ENCODE assay signal across 12 cellular contexts in the genomic region with DNA sequence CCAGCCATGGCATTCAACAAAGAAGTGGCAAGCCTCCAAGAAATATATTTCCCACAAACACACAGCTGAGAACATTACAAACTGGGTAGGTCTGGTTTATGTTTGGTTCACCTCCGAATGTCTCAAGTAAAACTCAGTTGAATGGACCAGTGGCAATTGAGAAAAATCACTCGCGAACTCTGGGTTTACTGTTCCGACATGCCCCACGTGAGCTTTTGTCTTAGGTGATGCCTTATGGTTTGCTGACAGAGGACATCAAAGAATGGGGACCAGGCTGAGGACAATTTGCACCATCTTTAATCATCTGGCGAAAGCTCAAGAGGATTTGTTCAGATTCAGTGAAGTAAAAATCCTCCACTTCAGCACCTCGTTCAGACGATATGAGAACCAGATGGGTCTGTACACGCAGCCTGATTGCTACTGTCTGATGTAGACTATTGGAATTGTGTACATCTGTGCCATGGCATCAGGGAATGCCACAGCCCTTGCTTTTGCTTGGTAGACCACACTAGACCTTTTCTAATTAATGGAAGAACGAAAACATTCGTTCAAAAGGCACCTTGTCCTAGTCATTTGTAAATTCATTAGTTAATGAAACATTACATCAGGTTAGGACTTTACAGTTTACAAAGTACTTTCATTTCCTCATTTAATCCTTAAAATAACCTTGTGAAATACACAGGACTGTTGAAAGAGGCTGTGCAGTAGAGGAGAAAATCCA. TPM values are rescaled to one million over a fixed set of nuclear protein-coding genes. Genes with fewer than 3 reads are reported as not detected.
DNase-seq lines count a peak whose midpoint lies in the region; ATAC-seq and TF ChIP-seq lines count a peak whose summit lies in the region.
"Had no signal": no experiment of that assay in that cellular context is flagged by ENCODE, and none has a peak within 500 bp of the region (broad histone marks: within the 10 kb centered on the region; RNA-seq: fewer than 3 reads in every experiment).

No MANE protein-coding gene starts in this region.

- TF ChIP-seq CTCF in ovary (IDR thresholded peaks at IDR 0.05), result no peak

- no peak overlapping the region for H3K4me3 ChIP-seq in ovary
- H3K4me3 ChIP-seq: skin epidermis, thoracic aorta had no signal

- no peaks in the 10 kb centered on the region for H3K9me3 ChIP-seq in ovary
- H3K9me3 ChIP-seq: thoracic aorta had no signal

- WGBS in ovary, 3 donors, result 84 to 88% (median 87%) methylated on average over 11 of the region's 11 CpGs

- no peaks in the 10 kb centered on the region for H3K27me3 ChIP-seq in ovary

- H3K36me3 ChIP-seq in ovary, result no peaks in the 10 kb centered on the region
- H3K36me3 ChIP-seq: thoracic aorta had no signal

- TF ChIP-seq POLR2A in ovary (IDR thresholded peaks at IDR 0.05), result no peak

- DNase-seq in epidermal melanocyte (ENCODE audit: insufficient read length, low spot score), result peak; percentile 20
- no peak for DNase-seq in NCI-H1048 (lab: John Stamatoyannopoulos, UW)
- no peak for DNase-seq in ovary
- DNase-seq in KBM-7, result no peak
- DNase-seq in OCI-M1 (lab: John Stamatoyannopoulos, UW), result no peak
- DNase-seq: activated T-cell treated with anti-CD3 and anti-CD28 coated beads for 4 hours, SHP77 had no signal

- in situ Hi-C loops in KBM-7 (cut with MboI; ENCODE audit: low pct_unique_long_range_greater_than_20kb, low sequenced_read_pairs), result no loop called here

- ATAC-seq in GM18520 (IDR thresholded peaks at IDR 0.05; ENCODE audit: unreplicated experiment), result peak; percentile 98
- ATAC-seq in GM21717 (IDR thresholded peaks at IDR 0.05; ENCODE audit: unreplicated experiment), result peak; percentile 96
- peak; percentile 93 for ATAC-seq in HG03432 (IDR thresholded peaks at IDR 0.05; ENCODE audit: unreplicated experiment)

- intact Hi-C loops in ovary (cut with DNase I), result no loop called here

- H3K4me1 ChIP-seq in ovary (ENCODE audit: insufficient read depth), result no peaks in the 10 kb centered on the region

- no peak overlapping the region for H3K27ac ChIP-seq in ovary
- H3K27ac ChIP-seq: skin epidermis, thoracic aorta had no signal

- no peak for TF ChIP-seq EP300 in ovary (IDR thresholded peaks at IDR 0.05)

RNA-seq across cellular contexts. Expression of gene SLC10A2, which starts 59.4 kb away (rescaled TPM):
- under 1 TPM in 1 of 7 donors, not detected in 6; 0.83 TPM for total RNA-seq in ovary
- polyA plus RNA-seq in ovary, result not detected
- total RNA-seq: thoracic aorta had no signal
